Comparison of ENCODE assay signal across 8 cellular contexts in genomic region chr6:17167327-17167979, GRCh38.
A peak's percentile ranks its signal among the peaks of the same experiment; 100 is the strongest.
DNase-seq lines count a peak whose midpoint lies in the region; ATAC-seq and TF ChIP-seq lines count a peak whose summit lies in the region.

No MANE protein-coding gene starts in this region.

- peaks cover 14% of the 10 kb centered on the region for H3F3A ChIP-seq in SK-N-SH (replicated peaks; ENCODE audit: insufficient read depth)
- H3F3A ChIP-seq in smooth muscle cell (ENCODE audit: low read depth): peaks cover 3% of the 10 kb centered on the region

- H3K79me2 ChIP-seq in SK-N-SH (ENCODE audit: insufficient read depth) (no peaks in the 10 kb centered on the region), smooth muscle cell (ENCODE audit: low read depth) (no peaks in the 10 kb centered on the region)

- no peaks in the 10 kb centered on the region for H3K9me2 ChIP-seq in SK-N-SH

- H2AFZ ChIP-seq in SK-N-SH (ENCODE audit: low read depth) (no peak overlapping the region), smooth muscle cell (ENCODE audit: low read depth) (no peak overlapping the region)

- intact Hi-C loops in heart left ventricle (cut with DNase I): loop anchor here in 7 of 10 donors (5.0 to 10.0 kb wide), 5 partner anchors 87 to 957 kb away; partner anchors contain the start of genes RBM24 (in 5 of the 7) and NHLRC1 (in 1 of the 7)

- H4K20me1 ChIP-seq in SK-N-SH (ENCODE audit: insufficient read depth) (no peaks in the 10 kb centered on the region), smooth muscle cell (ENCODE audit: low read depth) (no peaks in the 10 kb centered on the region)

- CTCF ChIA-PET in HEK293T (lab: Yijun Ruan, JAX): interaction anchor here (0.8 to 1.4 kb wide), 6 partner anchors 8 to 416 kb away, joined by 3 to 4 read pairs (median 3); no protein-coding TSS in a partner anchor
- CTCF ChIA-PET in SK-N-SH (lab: Yijun Ruan, JAX): interaction anchor here (0.7 to 1.3 kb wide), 6 partner anchors 11 to 667 kb away, joined by 3 to 5 read pairs (median 4); no protein-coding TSS in a partner anchor
- CTCF ChIA-PET in activated CD8-positive, alpha-beta T cell treated with anti-CD3 and anti-CD28 coated beads, Interleukin-2, amount 10 ng/mL, durations not matched to agents 7 days and 5 days (lab: Charles Lee): interaction anchor here (1.0 kb wide), 2 partner anchors 24 to 417 kb away, joined by 3 read pairs; no protein-coding TSS in a partner anchor

- H3K27ac Mint-ChIP-seq in activated CD8-positive, alpha-beta T cell treated with anti-CD3 and anti-CD28 coated beads, Interleukin-2, amount 10 ng/mL, durations not matched to agents 7 days and 5 days: no peak overlapping the region

- POLR2A ChIA-PET in HEK293T (lab: Yijun Ruan, JAX): no interaction called here
- POLR2A ChIA-PET in SK-N-SH (lab: Yijun Ruan, JAX): no interaction called here
- POLR2A ChIA-PET in activated CD8-positive, alpha-beta T cell treated with anti-CD3 and anti-CD28 coated beads, Interleukin-2, amount 10 ng/mL, durations not matched to agents 7 days and 5 days (lab: Charles Lee): no interaction called here

- H3K4me3 ChIP-seq in SK-N-SH (ENCODE audit: low read depth in 2 of 2, low read length in 1 of 2) (no peak overlapping the region; a peak in 1 of 4 replicates), heart left ventricle (no peak overlapping the region), smooth muscle cell (no peak overlapping the region)

- no peaks in the 10 kb centered on the region for H3K36me3 Mint-ChIP-seq in activated CD8-positive, alpha-beta T cell treated with anti-CD3 and anti-CD28 coated beads, Interleukin-2, amount 10 ng/mL, durations not matched to agents 7 days and 5 days (ENCODE audit: low read depth)

- no peaks in the 10 kb centered on the region for H3K4me1 Mint-ChIP-seq in activated CD8-positive, alpha-beta T cell treated with anti-CD3 and anti-CD28 coated beads, Interleukin-2, amount 10 ng/mL, durations not matched to agents 7 days and 5 days (ENCODE audit: low read depth)

- no peak overlapping the region for H3K4me3 Mint-ChIP-seq in activated CD8-positive, alpha-beta T cell treated with anti-CD3 and anti-CD28 coated beads, Interleukin-2, amount 10 ng/mL, durations not matched to agents 7 days and 5 days

- H3K27me3 ChIP-seq in SK-N-SH (ENCODE audit: insufficient read depth) (no peaks in the 10 kb centered on the region), heart left ventricle (no peaks in the 10 kb centered on the region), smooth muscle cell (ENCODE audit: low read depth) (no peaks in the 10 kb centered on the region)

- H3K27ac ChIP-seq in SK-N-SH (ENCODE audit: low read depth in 2 of 2, low read length in 1 of 2) (no peak overlapping the region), heart left ventricle (peak overlapping the region in 5 of 12 donors; percentile 6 to 59 (median 26)), smooth muscle cell (ENCODE audit: low read depth) (no peak overlapping the region)

- H3K9me3 Mint-ChIP-seq in activated CD8-positive, alpha-beta T cell treated with anti-CD3 and anti-CD28 coated beads, Interleukin-2, amount 10 ng/mL, durations not matched to agents 7 days and 5 days (ENCODE audit: insufficient read depth): no peaks in the 10 kb centered on the region

- TF ChIP-seq CTCF in SK-N-SH (IDR thresholded peaks at IDR 0.05) (peak; percentile 48), heart left ventricle (IDR thresholded peaks at IDR 0.05) (peak in 11 of 12 donors; percentile 32 to 63 (median 52)), smooth muscle cell (IDR thresholded peaks at IDR 0.05; ENCODE audit: borderline replicate concordance, insufficient read depth, poor library complexity, severe bottlenecking) (peak; percentile 40)

- ATAC-seq in heart left ventricle (peak; percentile 84 to 97 (median 96)), GM19455 (IDR thresholded peaks at IDR 0.05; ENCODE audit: unreplicated experiment) (no peak), HG02938 (IDR thresholded peaks at IDR 0.05; ENCODE audit: unreplicated experiment) (no peak)
- ATAC-seq in activated CD8-positive, alpha-beta T cell treated with anti-CD3 and anti-CD28 coated beads, Interleukin-2, amount 10 ng/mL, durations not matched to agents 7 days and 5 days: no peak

- H3K4me1 ChIP-seq in SK-N-SH (ENCODE audit: control insufficient read depth in 1 of 2, insufficient read depth in 2 of 2, low read depth in 1 of 2, low read length in 1 of 2) (0 out of 4 replicates have a peak, but pooled peaks cover 0 to 7% of the 10 kb centered on the region in 2 experiments), heart left ventricle (peaks cover 0 to 10% (median 0%) of the 10 kb centered on the region in 12 donors), smooth muscle cell (ENCODE audit: low read depth) (no peaks in the 10 kb centered on the region)

- no peak overlapping the region for H3K4me2 ChIP-seq in SK-N-SH
- H3K4me2 ChIP-seq in smooth muscle cell: peak overlapping the region; percentile 40

- TF ChIP-seq POLR2A in heart left ventricle (IDR thresholded peaks at IDR 0.05): no peak

- peaks cover 2% of the 10 kb centered on the region for H3K27me3 Mint-ChIP-seq in activated CD8-positive, alpha-beta T cell treated with anti-CD3 and anti-CD28 coated beads, Interleukin-2, amount 10 ng/mL, durations not matched to agents 7 days and 5 days (ENCODE audit: low read depth)

- H3K9ac ChIP-seq in SK-N-SH (no peak overlapping the region), smooth muscle cell (ENCODE audit: low read depth) (no peak overlapping the region)

- DNase-seq in HEK293T (ENCODE audit: extremely low spot score) (peak; percentile 74), SK-N-SH (peak; percentile 57), heart left ventricle (peak in 4 of 5 donors; percentile 54 to 76 (median 66)), smooth muscle cell (lab: John Stamatoyannopoulos, UW; ENCODE audit: unreplicated experiment) (no peak), epidermal melanocyte (ENCODE audit: insufficient read length, low spot score) (no peak)
- no peak for DNase-seq in activated CD8-positive, alpha-beta T cell treated with anti-CD3 and anti-CD28 coated beads, Interleukin-2, amount 10 ng/mL, durations not matched to agents 7 days and 5 days

- no peak for TF ChIP-seq EP300 in SK-N-SH (IDR thresholded peaks at IDR 0.05; ENCODE audit: borderline replicate concordance in 1 of 2, low read depth in 1 of 2, low read length in 1 of 2)

- H3K9me3 ChIP-seq in SK-N-SH (no peaks in the 10 kb centered on the region), heart left ventricle (no peaks in the 10 kb centered on the region), smooth muscle cell (replicated peaks; ENCODE audit: low read depth) (no peaks in the 10 kb centered on the region)

- H3K36me3 ChIP-seq in SK-N-SH (replicated peaks in 1 of 2; ENCODE audit: control insufficient read depth in 1 of 2, insufficient read depth in 2 of 2, low read length in 1 of 2): no peaks in the 10 kb centered on the region
- no peaks in the 10 kb centered on the region for H3K36me3 ChIP-seq in heart left ventricle
- no peaks in the 10 kb centered on the region for H3K36me3 ChIP-seq in smooth muscle cell (ENCODE audit: low read depth)

- WGBS in SK-N-SH (ENCODE audit: low lambda C conversion rate): 45% methylated on average over 6 of the region's 9 CpGs
- 21 to 22% (median 22%) methylated on average over 9 of the region's 9 CpGs for WGBS in heart left ventricle, 4 donors
- 26% methylated on average over 9 of the region's 9 CpGs for WGBS in smooth muscle cell (ENCODE audit: low lambda C conversion rate)

- peak; percentile 26; the same call in 1 of the 2 replicates for TF ChIP-seq RAD21 in SK-N-SH (IDR thresholded peaks at IDR 0.05; ENCODE audit: low read length)

TF ChIP-seq in HEK293T, 16 proteins besides CTCF, POLR2A, EP300 and RAD21:
- 0 out of 2 replicates have a peak, but pooled peaks have one; percentile 3 for TF ChIP-seq PKNOX1 (IDR thresholded peaks at IDR 0.05)
- peak; percentile 60 for TF ChIP-seq L3MBTL2 (conservative IDR thresholded peaks at IDR 0.05)
- no peak for TF ChIP-seq NFRKB (IDR thresholded peaks at IDR 0.05)

TF ChIP-seq in SK-N-SH, 30 proteins besides CTCF, POLR2A, EP300 and RAD21:
- TF ChIP-seq SMC3 (IDR thresholded peaks at IDR 0.05; ENCODE audit: low read depth, low read length): peak; percentile 33
- no peak for TF ChIP-seq GABPA (IDR thresholded peaks at IDR 0.05; ENCODE audit: low read depth)
- TF ChIP-seq RFX5 (IDR thresholded peaks at IDR 0.05; ENCODE audit: low read length): no peak
TF ChIP-seq in SK-N-SH: peak in this region for 1.

Comparison
In these comparisons a context has a peak if more than half of its experiments do, and no peak if none do; other contexts are left out.
1. DNase-seq: peak in HEK293T (single experiment), SK-N-SH (single experiment) and heart left ventricle (4 of 5); none in smooth muscle cell (single experiment), activated CD8-positive, alpha-beta T cell treated with anti-CD3 and anti-CD28 coated beads, Interleukin-2, amount 10 ng/mL, durations not matched to agents 7 days and 5 days (single experiment) and epidermal melanocyte (single experiment).
2. ATAC-seq: peak in heart left ventricle (4 of 4); none in GM19455 (single experiment), activated CD8-positive, alpha-beta T cell treated with anti-CD3 and anti-CD28 coated beads, Interleukin-2, amount 10 ng/mL, durations not matched to agents 7 days and 5 days (single experiment) and HG02938 (single experiment).
3. Peak in every context shown above with its lines, with median percentiles within 50 percentile points of each other: CTCF ChIP-seq.